ENCODE assay signal across 1 cellular context in the genomic region with DNA sequence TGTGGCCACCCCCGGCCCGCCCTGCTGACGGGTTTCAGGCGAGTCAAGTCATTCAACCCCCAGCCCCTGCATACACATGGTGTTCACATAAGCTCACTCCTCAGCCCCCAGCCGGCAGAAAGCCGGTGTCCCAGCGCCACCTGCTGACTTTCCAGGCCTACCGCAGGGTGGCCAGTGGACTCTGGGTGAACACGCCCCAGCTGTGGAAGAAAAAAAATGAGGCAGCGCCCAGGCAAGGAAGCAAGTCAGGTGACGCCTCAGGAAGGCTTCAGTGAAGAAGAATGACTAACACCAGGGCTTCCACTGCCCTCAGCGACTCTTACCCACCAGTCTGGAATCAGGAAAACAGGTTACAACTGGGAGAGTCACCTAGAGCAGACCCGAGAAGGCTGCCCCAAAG.
TF ChIP-seq lines count a peak whose summit lies in the region.

No MANE protein-coding gene starts in this region.

TF ChIP-seq in HepG2, 621 proteins besides CTCF, POLR2A, EP300 and RAD21 (continued from another document):
- TF ChIP-seq, protein P1, sequence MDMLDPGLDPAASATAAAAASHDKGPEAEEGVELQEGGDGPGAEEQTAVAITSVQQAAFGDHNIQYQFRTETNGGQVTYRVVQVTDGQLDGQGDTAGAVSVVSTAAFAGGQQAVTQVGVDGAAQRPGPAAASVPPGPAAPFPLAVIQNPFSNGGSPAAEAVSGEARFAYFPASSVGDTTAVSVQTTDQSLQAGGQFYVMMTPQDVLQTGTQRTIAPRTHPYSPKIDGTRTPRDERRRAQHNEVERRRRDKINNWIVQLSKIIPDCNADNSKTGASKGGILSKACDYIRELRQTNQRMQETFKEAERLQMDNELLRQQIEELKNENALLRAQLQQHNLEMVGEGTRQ (IDR thresholded peaks at IDR 0.05; ENCODE audit: low read depth, low read length): no peak
- TF ChIP-seq, protein P1 (CRISPR knock-in tag; IDR thresholded peaks at IDR 0.05; ENCODE audit: borderline replicate concordance): no peak
- TF ChIP-seq, protein P2, sequence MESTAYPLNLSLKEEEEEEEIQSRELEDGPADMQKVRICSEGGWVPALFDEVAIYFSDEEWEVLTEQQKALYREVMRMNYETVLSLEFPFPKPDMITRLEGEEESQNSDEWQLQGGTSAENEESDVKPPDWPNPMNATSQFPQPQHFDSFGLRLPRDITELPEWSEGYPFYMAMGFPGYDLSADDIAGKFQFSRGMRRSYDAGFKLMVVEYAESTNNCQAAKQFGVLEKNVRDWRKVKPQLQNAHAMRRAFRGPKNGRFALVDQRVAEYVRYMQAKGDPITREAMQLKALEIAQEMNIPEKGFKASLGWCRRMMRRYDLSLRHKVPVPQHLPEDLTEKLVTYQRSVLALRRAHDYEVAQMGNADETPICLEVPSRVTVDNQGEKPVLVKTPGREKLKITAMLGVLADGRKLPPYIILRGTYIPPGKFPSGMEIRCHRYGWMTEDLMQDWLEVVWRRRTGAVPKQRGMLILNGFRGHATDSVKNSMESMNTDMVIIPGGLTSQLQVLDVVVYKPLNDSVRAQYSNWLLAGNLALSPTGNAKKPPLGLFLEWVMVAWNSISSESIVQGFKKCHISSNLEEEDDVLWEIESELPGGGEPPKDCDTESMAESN (CRISPR knock-in tag; conservative IDR thresholded peaks at IDR 0.05): no peak
- TF ChIP-seq NONO (IDR thresholded peaks at IDR 0.05) (no peak), NONO (CRISPR knock-in tag; conservative IDR thresholded peaks at IDR 0.05) (0 out of 2 replicates have a peak, but pooled peaks have one; percentile 21), MXI1 (IDR thresholded peaks at IDR 0.05; ENCODE audit: borderline replicate concordance, low read depth, low read length) (peak; percentile 33; the same call in 1 of the 3 replicates), RBM22 (optimal IDR thresholded peaks at IDR 0.05; ENCODE audit: low read length) (no peak), CENPT (CRISPR knock-in tag; IDR thresholded peaks at IDR 0.05; ENCODE audit: low read depth) (no peak), NFE2 (CRISPR knock-in tag; IDR thresholded peaks at IDR 0.05) (no peak), SMC3 (IDR thresholded peaks at IDR 0.05; ENCODE audit: low read length) (peak; percentile 9; the same call in 1 of the 2 replicates)
- TF ChIP-seq, protein P3, sequence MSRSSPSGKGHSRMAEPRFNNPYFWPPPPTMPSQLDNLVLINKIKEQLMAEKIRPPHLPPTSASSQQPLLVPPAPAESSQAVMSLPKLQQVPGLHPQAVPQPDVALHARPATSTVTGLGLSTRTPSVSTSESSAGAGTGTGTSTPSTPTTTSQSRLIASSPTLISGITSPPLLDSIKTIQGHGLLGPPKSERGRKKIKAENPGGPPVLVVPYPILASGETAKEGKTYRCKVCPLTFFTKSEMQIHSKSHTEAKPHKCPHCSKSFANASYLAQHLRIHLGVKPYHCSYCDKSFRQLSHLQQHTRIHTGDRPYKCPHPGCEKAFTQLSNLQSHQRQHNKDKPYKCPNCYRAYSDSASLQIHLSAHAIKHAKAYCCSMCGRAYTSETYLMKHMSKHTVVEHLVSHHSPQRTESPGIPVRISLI (CRISPR knock-in tag; IDR thresholded peaks at IDR 0.05; ENCODE audit: borderline replicate concordance): peak; percentile 82; the same call in 1 of the 2 replicates
